10 cellular contexts compared by ENCODE assay signal in the genomic region with DNA sequence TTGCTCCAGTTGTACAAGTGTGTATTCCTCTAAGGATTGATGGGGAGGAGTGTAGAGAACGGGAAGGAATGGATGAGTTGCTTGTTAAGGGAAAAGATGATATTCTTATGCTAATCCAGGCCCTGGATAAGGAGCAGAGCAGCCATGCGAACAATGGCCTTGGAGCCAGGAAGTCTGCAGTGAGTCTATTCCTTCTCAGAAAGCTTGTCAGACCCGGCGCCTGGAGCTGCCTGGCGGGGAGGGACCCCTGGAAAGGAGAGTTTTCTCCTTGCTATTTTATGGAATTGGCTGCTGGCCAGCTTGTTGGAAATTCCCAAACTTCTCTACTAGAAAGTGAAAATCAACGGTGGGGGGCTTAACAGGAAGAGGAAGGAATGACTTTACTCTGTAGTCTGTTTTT.
DNase-seq lines count a peak whose midpoint lies in the region; ATAC-seq, FAIRE-seq and TF ChIP-seq lines count a peak whose summit lies in the region.
"Had no signal": no experiment of that assay in that cellular context is flagged by ENCODE, and none has a peak within 500 bp of the region (broad histone marks: within the 10 kb centered on the region; RNA-seq: fewer than 3 reads in every experiment).

No MANE protein-coding gene starts in this region.

- no peak for FAIRE-seq in HepG2 (lab: Jason Lieb, UNC)

- BruUV-seq in HepG2 (replicated peaks; lab: Mats Ljungman, UMichigan) (no TSS peak), OCI-LY7 (replicated peaks; lab: Mats Ljungman, UMichigan) (no TSS peak)

- no peaks in the 10 kb centered on the region for H3K4me1 Mint-ChIP-seq in activated naive CD8-positive, alpha-beta T cell treated with anti-CD3 and anti-CD28 coated beads for 36 hours
- no peaks in the 10 kb centered on the region for H3K4me1 Mint-ChIP-seq in activated CD8-positive, alpha-beta T cell treated with anti-CD3 and anti-CD28 coated beads, Interleukin-2, amount 10 ng/mL, durations not matched to agents 7 days and 5 days (ENCODE audit: low read depth)
- H3K4me1 Mint-ChIP-seq: activated CD4-positive, alpha-beta T cell treated with anti-CD3 and anti-CD28 coated beads, Interleukin-2, amount 10 ng/mL, durations not matched to agents 24 days and 14 days had no signal

- no peak for TF ChIP-seq POLR2A in right lobe of liver (IDR thresholded peaks at IDR 0.05)
- no peak for TF ChIP-seq POLR2A in HepG2 (IDR thresholded peaks at IDR 0.05; ENCODE audit: insufficient read depth in 1 of 2, low read depth in 2 of 2, low read length in 2 of 2)

- TF ChIP-seq CTCF in right lobe of liver (IDR thresholded peaks at IDR 0.05) (no peak), HepG2 (CRISPR knock-in tag; IDR thresholded peaks at IDR 0.05) (no peak), cardiac fibroblast (IDR thresholded peaks at IDR 0.05; ENCODE audit: low read depth, low read length) (no peak), OCI-LY7 (conservative IDR thresholded peaks at IDR 0.05; ENCODE audit: low read length) (no peak)

- TF ChIP-seq EP300 in HepG2 (IDR thresholded peaks at IDR 0.05; ENCODE audit: low read depth in 2 of 2, low read length in 2 of 2) (no peak), HepG2 (CRISPR knock-in tag; IDR thresholded peaks at IDR 0.05; ENCODE audit: borderline replicate concordance) (no peak)

- intact Hi-C loops in right lobe of liver (cut with DNase I) (no loop called here), HepG2 (cut with micrococcal nuclease; ENCODE audit: unreplicated experiment) (no loop called here), OCI-LY7 (cut with micrococcal nuclease; ENCODE audit: unreplicated experiment) (no loop called here)

- WGBS in right lobe of liver (ENCODE audit: insufficient coverage, low coverage, low lambda C conversion rate, missing lambda C conversion rate), result 46% methylated on average over 2 of the region's 6 CpGs
- WGBS in HepG2 (ENCODE audit: low lambda C conversion rate), result 92% methylated on average over 6 of the region's 6 CpGs

- no peak overlapping the region for H3K4me3 Mint-ChIP-seq in activated naive CD8-positive, alpha-beta T cell treated with anti-CD3 and anti-CD28 coated beads for 36 hours
- H3K4me3 Mint-ChIP-seq in activated CD8-positive, alpha-beta T cell treated with anti-CD3 and anti-CD28 coated beads, Interleukin-2, amount 10 ng/mL, durations not matched to agents 7 days and 5 days, result no peak overlapping the region
- H3K4me3 Mint-ChIP-seq: activated CD4-positive, alpha-beta T cell treated with anti-CD3 and anti-CD28 coated beads, Interleukin-2, amount 10 ng/mL, durations not matched to agents 24 days and 14 days had no signal

- H3K9me3 Mint-ChIP-seq in activated naive CD8-positive, alpha-beta T cell treated with anti-CD3 and anti-CD28 coated beads for 36 hours, result no peaks in the 10 kb centered on the region
- no peaks in the 10 kb centered on the region for H3K9me3 Mint-ChIP-seq in activated CD8-positive, alpha-beta T cell treated with anti-CD3 and anti-CD28 coated beads, Interleukin-2, amount 10 ng/mL, durations not matched to agents 7 days and 5 days (ENCODE audit: insufficient read depth)
- H3K9me3 Mint-ChIP-seq: activated CD4-positive, alpha-beta T cell treated with anti-CD3 and anti-CD28 coated beads, Interleukin-2, amount 10 ng/mL, durations not matched to agents 24 days and 14 days had no signal

- peak; percentile 34 to 71 (median 48) for ATAC-seq in right lobe of liver
- no peak for ATAC-seq in HepG2
- no peak for ATAC-seq in GM19023 (IDR thresholded peaks at IDR 0.05; ENCODE audit: unreplicated experiment)
- ATAC-seq in activated CD8-positive, alpha-beta T cell treated with anti-CD3 and anti-CD28 coated beads, Interleukin-2, amount 10 ng/mL, durations not matched to agents 7 days and 5 days, result no peak
- ATAC-seq: Panc1 had no signal

- H3K27ac Mint-ChIP-seq in activated naive CD8-positive, alpha-beta T cell treated with anti-CD3 and anti-CD28 coated beads for 36 hours, result no peak overlapping the region
- no peak overlapping the region for H3K27ac Mint-ChIP-seq in activated CD8-positive, alpha-beta T cell treated with anti-CD3 and anti-CD28 coated beads, Interleukin-2, amount 10 ng/mL, durations not matched to agents 7 days and 5 days
- H3K27ac Mint-ChIP-seq: activated CD4-positive, alpha-beta T cell treated with anti-CD3 and anti-CD28 coated beads, Interleukin-2, amount 10 ng/mL, durations not matched to agents 24 days and 14 days had no signal

- H4K20me1 ChIP-seq in HepG2 (ENCODE audit: insufficient read depth, low read length), result peaks cover 23% of the 10 kb centered on the region
- H4K20me1 ChIP-seq in OCI-LY7 (ENCODE audit: insufficient read depth, low read length), result no peaks in the 10 kb centered on the region

- H3K27ac ChIP-seq in right lobe of liver (no peak overlapping the region), HepG2 (ENCODE audit: extremely low read length, insufficient read depth, low read length) (no peak overlapping the region), OCI-LY7 (ENCODE audit: low read depth, low read length, poor library complexity, severe bottlenecking) (no peak overlapping the region)

- H3K4me1 ChIP-seq in right lobe of liver (no peaks in the 10 kb centered on the region), HepG2 (ENCODE audit: insufficient read depth, low read length) (peaks cover 20% of the 10 kb centered on the region), OCI-LY7 (ENCODE audit: insufficient read depth, low read length, poor library complexity, severe bottlenecking) (no peaks in the 10 kb centered on the region)

- H3K4me3 ChIP-seq in right lobe of liver, result no peak overlapping the region
- no peak overlapping the region for H3K4me3 ChIP-seq in HepG2 (replicated peaks in 1 of 3; ENCODE audit: insufficient read depth in 1 of 3, low read depth in 2 of 3, low read length in 3 of 3)
- H3K4me3 ChIP-seq in cardiac fibroblast (replicated peaks in 1 of 2; ENCODE audit: low read depth in 2 of 2, low read length in 2 of 2), result no peak overlapping the region
- no peak overlapping the region for H3K4me3 ChIP-seq in OCI-LY7 (ENCODE audit: low read depth, low read length, poor library complexity, severe bottlenecking)

- H3K9me3 ChIP-seq in right lobe of liver (no peaks in the 10 kb centered on the region), HepG2 (ENCODE audit: low read length) (no peaks in the 10 kb centered on the region), OCI-LY7 (ENCODE audit: low read length) (no peaks in the 10 kb centered on the region)

- POLR2A ChIA-PET in HepG2 (lab: Yijun Ruan, JAX) (no interaction called here), OCI-LY7 (lab: Charles Lee) (no interaction called here)
- POLR2A ChIA-PET in activated CD8-positive, alpha-beta T cell treated with anti-CD3 and anti-CD28 coated beads, Interleukin-2, amount 10 ng/mL, durations not matched to agents 7 days and 5 days (lab: Charles Lee), result no interaction called here

- CTCF ChIA-PET in HepG2 (lab: Yijun Ruan, JAX; ENCODE audit: low intra/inter-chr PET ratio, low total read pairs) (no interaction called here), OCI-LY7 (lab: Charles Lee; ENCODE audit: unreplicated experiment) (no interaction called here)
- CTCF ChIA-PET in activated CD8-positive, alpha-beta T cell treated with anti-CD3 and anti-CD28 coated beads, Interleukin-2, amount 10 ng/mL, durations not matched to agents 7 days and 5 days (lab: Charles Lee), result no interaction called here

- H2AFZ ChIP-seq in HepG2 (ENCODE audit: low read length), result no peak overlapping the region
- H2AFZ ChIP-seq in OCI-LY7 (ENCODE audit: low read length), result no peak overlapping the region

- no peak overlapping the region for H3K4me2 ChIP-seq in HepG2 (ENCODE audit: low read depth, low read length)
- H3K4me2 ChIP-seq in OCI-LY7 (ENCODE audit: low read length), result no peak overlapping the region

- H3K9me2 ChIP-seq in OCI-LY7 (ENCODE audit: insufficient read depth, low read length), result no peaks in the 10 kb centered on the region

- no peaks in the 10 kb centered on the region for H3K27me3 Mint-ChIP-seq in activated naive CD8-positive, alpha-beta T cell treated with anti-CD3 and anti-CD28 coated beads for 36 hours
- no peaks in the 10 kb centered on the region for H3K27me3 Mint-ChIP-seq in activated CD8-positive, alpha-beta T cell treated with anti-CD3 and anti-CD28 coated beads, Interleukin-2, amount 10 ng/mL, durations not matched to agents 7 days and 5 days (ENCODE audit: low read depth)
- H3K27me3 Mint-ChIP-seq: activated CD4-positive, alpha-beta T cell treated with anti-CD3 and anti-CD28 coated beads, Interleukin-2, amount 10 ng/mL, durations not matched to agents 24 days and 14 days had no signal

- H3K9ac ChIP-seq in HepG2 (ENCODE audit: insufficient read depth, low read depth, low read length), result no peak overlapping the region

- H3K79me2 ChIP-seq in HepG2 (ENCODE audit: insufficient read depth, low read length) (no peaks in the 10 kb centered on the region), OCI-LY7 (ENCODE audit: insufficient read depth, low read depth, low read length) (no peaks in the 10 kb centered on the region)

- in situ Hi-C loops in HepG2 (cut with HindIII; ENCODE audit: extremely low pct_ligation_motif_present, low pct_unique_long_range_greater_than_20kb), result no loop called here

- no peak for TF ChIP-seq RAD21 in HepG2 (CRISPR knock-in tag; IDR thresholded peaks at IDR 0.05)

- H3K27me3 ChIP-seq in right lobe of liver (no peaks in the 10 kb centered on the region), HepG2 (ENCODE audit: control insufficient read depth in 1 of 2, insufficient read depth in 2 of 2, low read length in 2 of 2) (no peaks in the 10 kb centered on the region)

- H3K36me3 ChIP-seq in right lobe of liver (no peaks in the 10 kb centered on the region), HepG2 (replicated peaks in 1 of 2; ENCODE audit: control insufficient read depth in 1 of 2, insufficient read depth in 2 of 2, low read length in 2 of 2) (no peaks in the 10 kb centered on the region; a peak in 2 of 5 replicates), OCI-LY7 (ENCODE audit: insufficient read depth, low read length) (no peaks in the 10 kb centered on the region)

- DNase-seq in right lobe of liver, result peak in 1 of 3 donors; percentile 33
- no peak for DNase-seq in HepG2 (ENCODE audit: low spot score)
- DNase-seq in cardiac fibroblast (ENCODE audit: low read depth in 2 of 2), result peak; percentile 32 to 68
- DNase-seq in left kidney (ENCODE audit: low read depth, low spot score), result peak; percentile 94
- no peak for DNase-seq in OCI-LY7 (ENCODE audit: low spot score)
- DNase-seq in activated naive CD8-positive, alpha-beta T cell treated with anti-CD3 and anti-CD28 coated beads for 36 hours, result no peak
- DNase-seq in activated CD8-positive, alpha-beta T cell treated with anti-CD3 and anti-CD28 coated beads, Interleukin-2, amount 10 ng/mL, durations not matched to agents 7 days and 5 days, result no peak
- DNase-seq: activated CD4-positive, alpha-beta T cell treated with anti-CD3 and anti-CD28 coated beads, Interleukin-2, amount 10 ng/mL, durations not matched to agents 24 days and 14 days had no signal

- no peaks in the 10 kb centered on the region for H3K36me3 Mint-ChIP-seq in activated naive CD8-positive, alpha-beta T cell treated with anti-CD3 and anti-CD28 coated beads for 36 hours
- no peaks in the 10 kb centered on the region for H3K36me3 Mint-ChIP-seq in activated CD8-positive, alpha-beta T cell treated with anti-CD3 and anti-CD28 coated beads, Interleukin-2, amount 10 ng/mL, durations not matched to agents 7 days and 5 days (ENCODE audit: low read depth)

TF ChIP-seq in HepG2, 621 proteins besides CTCF, POLR2A, EP300 and RAD21 (continues in another document):
- TF ChIP-seq KDM1A (CRISPR knock-in tag; IDR thresholded peaks at IDR 0.05), result no peak

Comparison
In these comparisons a context has a peak if more than half of its experiments do, and no peak if none do; other contexts are left out.
1. ATAC-seq: peak in right lobe of liver (4 of 4); none in HepG2 (single experiment), GM19023 (single experiment) and activated CD8-positive, alpha-beta T cell treated with anti-CD3 and anti-CD28 coated beads, Interleukin-2, amount 10 ng/mL, durations not matched to agents 7 days and 5 days (single experiment).
2. DNase-seq: peak in cardiac fibroblast (2 of 2) and left kidney (single experiment); none in HepG2 (single experiment), OCI-LY7 (single experiment), activated naive CD8-positive, alpha-beta T cell treated with anti-CD3 and anti-CD28 coated beads for 36 hours (single experiment) and activated CD8-positive, alpha-beta T cell treated with anti-CD3 and anti-CD28 coated beads, Interleukin-2, amount 10 ng/mL, durations not matched to agents 7 days and 5 days (single experiment).